Comparison of ENCODE assay signal across 1 cellular context in the genomic region with DNA sequence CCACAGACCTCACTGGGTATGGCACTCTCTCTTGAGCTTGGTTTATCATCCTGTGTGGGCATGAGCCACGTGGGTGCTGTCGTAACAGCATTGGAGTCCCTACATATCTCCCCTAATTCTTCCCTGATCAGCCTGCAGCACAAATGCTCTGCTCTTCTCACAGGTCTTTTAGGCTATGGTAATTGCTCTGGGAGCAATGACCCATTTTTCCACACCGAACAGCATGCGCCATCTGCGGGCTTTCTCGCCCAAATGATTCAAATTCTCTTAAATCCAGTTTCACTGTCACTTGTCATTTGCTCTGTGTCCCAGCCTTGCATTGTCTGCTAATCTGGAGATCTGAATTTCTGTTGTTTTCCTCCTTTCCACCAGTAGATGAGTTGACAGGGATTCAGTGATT.
TF ChIP-seq lines count a peak whose summit lies in the region.

No MANE protein-coding gene starts in this region.

TF ChIP-seq in GM23338, 12 proteins besides CTCF, POLR2A, EP300 and RAD21 (continued from another document):
- TF ChIP-seq, protein P1, sequence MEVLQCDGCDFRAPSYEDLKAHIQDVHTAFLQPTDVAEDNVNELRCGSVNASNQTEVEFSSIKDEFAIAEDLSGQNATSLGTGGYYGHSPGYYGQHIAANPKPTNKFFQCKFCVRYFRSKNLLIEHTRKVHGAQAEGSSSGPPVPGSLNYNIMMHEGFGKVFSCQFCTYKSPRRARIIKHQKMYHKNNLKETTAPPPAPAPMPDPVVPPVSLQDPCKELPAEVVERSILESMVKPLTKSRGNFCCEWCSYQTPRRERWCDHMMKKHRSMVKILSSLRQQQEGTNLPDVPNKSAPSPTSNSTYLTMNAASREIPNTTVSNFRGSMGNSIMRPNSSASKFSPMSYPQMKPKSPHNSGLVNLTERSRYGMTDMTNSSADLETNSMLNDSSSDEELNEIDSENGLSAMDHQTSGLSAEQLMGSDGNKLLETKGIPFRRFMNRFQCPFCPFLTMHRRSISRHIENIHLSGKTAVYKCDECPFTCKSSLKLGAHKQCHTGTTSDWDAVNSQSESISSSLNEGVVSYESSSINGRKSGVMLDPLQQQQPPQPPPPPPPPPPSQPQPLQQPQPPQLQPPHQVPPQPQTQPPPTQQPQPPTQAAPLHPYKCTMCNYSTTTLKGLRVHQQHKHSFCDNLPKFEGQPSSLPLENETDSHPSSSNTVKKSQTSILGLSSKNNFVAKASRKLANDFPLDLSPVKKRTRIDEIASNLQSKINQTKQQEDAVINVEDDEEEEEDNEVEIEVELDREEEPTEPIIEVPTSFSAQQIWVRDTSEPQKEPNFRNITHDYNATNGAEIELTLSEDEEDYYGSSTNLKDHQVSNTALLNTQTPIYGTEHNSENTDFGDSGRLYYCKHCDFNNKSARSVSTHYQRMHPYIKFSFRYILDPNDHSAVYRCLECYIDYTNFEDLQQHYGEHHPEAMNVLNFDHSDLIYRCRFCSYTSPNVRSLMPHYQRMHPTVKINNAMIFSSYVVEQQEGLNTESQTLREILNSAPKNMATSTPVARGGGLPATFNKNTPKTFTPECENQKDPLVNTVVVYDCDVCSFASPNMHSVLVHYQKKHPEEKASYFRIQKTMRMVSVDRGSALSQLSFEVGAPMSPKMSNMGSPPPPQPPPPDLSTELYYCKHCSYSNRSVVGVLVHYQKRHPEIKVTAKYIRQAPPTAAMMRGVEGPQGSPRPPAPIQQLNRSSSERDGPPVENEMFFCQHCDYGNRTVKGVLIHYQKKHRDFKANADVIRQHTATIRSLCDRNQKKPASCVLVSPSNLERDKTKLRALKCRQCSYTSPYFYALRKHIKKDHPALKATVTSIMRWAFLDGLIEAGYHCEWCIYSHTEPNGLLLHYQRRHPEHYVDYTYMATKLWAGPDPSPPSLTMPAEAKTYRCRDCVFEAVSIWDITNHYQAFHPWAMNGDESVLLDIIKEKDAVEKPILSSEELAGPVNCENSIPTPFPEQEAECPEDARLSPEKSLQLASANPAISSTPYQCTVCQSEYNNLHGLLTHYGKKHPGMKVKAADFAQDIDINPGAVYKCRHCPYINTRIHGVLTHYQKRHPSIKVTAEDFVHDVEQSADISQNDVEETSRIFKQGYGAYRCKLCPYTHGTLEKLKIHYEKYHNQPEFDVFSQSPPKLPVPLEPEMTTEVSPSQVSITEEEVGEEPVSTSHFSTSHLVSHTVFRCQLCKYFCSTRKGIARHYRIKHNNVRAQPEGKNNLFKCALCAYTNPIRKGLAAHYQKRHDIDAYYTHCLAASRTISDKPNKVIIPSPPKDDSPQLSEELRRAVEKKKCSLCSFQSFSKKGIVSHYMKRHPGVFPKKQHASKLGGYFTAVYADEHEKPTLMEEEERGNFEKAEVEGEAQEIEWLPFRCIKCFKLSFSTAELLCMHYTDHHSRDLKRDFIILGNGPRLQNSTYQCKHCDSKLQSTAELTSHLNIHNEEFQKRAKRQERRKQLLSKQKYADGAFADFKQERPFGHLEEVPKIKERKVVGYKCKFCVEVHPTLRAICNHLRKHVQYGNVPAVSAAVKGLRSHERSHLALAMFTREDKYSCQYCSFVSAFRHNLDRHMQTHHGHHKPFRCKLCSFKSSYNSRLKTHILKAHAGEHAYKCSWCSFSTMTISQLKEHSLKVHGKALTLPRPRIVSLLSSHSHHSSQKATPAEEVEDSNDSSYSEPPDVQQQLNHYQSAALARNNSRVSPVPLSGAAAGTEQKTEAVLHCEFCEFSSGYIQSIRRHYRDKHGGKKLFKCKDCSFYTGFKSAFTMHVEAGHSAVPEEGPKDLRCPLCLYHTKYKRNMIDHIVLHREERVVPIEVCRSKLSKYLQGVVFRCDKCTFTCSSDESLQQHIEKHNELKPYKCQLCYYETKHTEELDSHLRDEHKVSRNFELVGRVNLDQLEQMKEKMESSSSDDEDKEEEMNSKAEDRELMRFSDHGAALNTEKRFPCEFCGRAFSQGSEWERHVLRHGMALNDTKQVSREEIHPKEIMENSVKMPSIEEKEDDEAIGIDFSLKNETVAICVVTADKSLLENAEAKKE (CRISPR knock-in tag; IDR thresholded peaks at IDR 0.05): no peak
- TF ChIP-seq CREB1 (CRISPR knock-in tag; IDR thresholded peaks at IDR 0.05; ENCODE audit: low read depth): no peak
- TF ChIP-seq POLR2AphosphoS5 (IDR thresholded peaks at IDR 0.05; ENCODE audit: low read depth): no peak
- TF ChIP-seq, protein P2, sequence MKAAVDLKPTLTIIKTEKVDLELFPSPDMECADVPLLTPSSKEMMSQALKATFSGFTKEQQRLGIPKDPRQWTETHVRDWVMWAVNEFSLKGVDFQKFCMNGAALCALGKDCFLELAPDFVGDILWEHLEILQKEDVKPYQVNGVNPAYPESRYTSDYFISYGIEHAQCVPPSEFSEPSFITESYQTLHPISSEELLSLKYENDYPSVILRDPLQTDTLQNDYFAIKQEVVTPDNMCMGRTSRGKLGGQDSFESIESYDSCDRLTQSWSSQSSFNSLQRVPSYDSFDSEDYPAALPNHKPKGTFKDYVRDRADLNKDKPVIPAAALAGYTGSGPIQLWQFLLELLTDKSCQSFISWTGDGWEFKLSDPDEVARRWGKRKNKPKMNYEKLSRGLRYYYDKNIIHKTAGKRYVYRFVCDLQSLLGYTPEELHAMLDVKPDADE (IDR thresholded peaks at IDR 0.05): no peak
TF ChIP-seq in GM23338: peak in this region for 0.
